Comparison of ENCODE assay signal across 32 cellular contexts in the genomic region with DNA sequence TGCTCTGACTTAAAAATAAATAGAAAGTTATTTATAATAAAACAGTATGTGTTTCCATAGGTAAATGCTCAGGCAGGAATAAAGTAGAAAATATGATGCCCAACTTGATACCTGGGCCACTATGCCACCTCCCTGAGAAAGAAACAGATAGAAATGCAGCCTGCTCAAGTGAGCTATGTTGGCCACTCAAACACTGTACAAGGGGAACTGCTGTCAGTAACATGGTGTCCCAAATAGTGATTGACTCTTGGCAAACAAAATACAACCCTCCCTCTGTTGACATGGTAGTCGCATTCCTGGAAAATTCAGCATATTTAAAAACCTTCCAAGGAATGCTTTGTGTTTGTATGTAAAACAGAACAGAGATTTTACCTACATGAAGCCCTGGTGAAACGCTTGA.
"Had no signal": no experiment of that assay in that cellular context is flagged by ENCODE, and none has a peak within 500 bp of the region (broad histone marks: within the 10 kb centered on the region; RNA-seq: fewer than 3 reads in every experiment).

No MANE protein-coding gene starts in this region.

- H3K27me3 ChIP-seq: adrenal gland, ascending aorta, body of pancreas, brain microvascular endothelial cell, breast epithelium, cardiac muscle cell had no signal

- H3K9me3 ChIP-seq: adrenal gland, ascending aorta, body of pancreas, breast epithelium had no signal

- H3K4me3 ChIP-seq: adrenal gland, ascending aorta, body of pancreas, breast epithelium, cardiac muscle cell had no signal

- DNase-seq: activated effector memory CD4-positive, alpha-beta T cell treated with anti-CD3 and anti-CD28 coated beads, Interleukin-2, amount 50 U/mL, for 16 hours; activated effector memory CD4-positive, alpha-beta T cell treated with Interleukin-2 at 50 U/mL for 16 hours; activated gamma-delta T cell; activated gamma-delta T cell treated with Interleukin-2 at 50 U/mL for 16 hours; activated naive CD4-positive, alpha-beta T cell; activated naive CD4-positive, alpha-beta T cell treated with anti-CD3 and anti-CD28 coated beads for 36 hours; activated naive CD4-positive, alpha-beta T cell treated with anti-CD3 and anti-CD28 coated beads, Interleukin-2, amount 10 ng/mL, durations not matched to agents 7 days and 5 days; activated naive CD4-positive, alpha-beta T cell treated with anti-CD3 and anti-CD28 coated beads, Interleukin-2, amount 50 U/mL, for 16 hours; activated naive CD4-positive, alpha-beta T cell treated with Interleukin-2 at 50 U/mL for 16 hours; activated naive CD8-positive, alpha-beta T cell treated with anti-CD3 and anti-CD28 coated beads for 36 hours; activated naive CD8-positive, alpha-beta T cell treated with anti-CD3 and anti-CD28 coated beads, Interleukin-2, amount 10 ng/mL, durations not matched to agents 7 days and 5 days; activated naive CD8-positive, alpha-beta T cell treated with anti-CD3 and anti-CD28 coated beads, Interleukin-2, amount 50 U/mL, for 24 hours; activated T-cell treated with anti-CD3 and anti-CD28 coated beads for 4 hours; activated T-cell treated with anti-CD3 and anti-CD28 coated beads, Interleukin-2, amount 50 U/mL, for 1 hour; activated T-cell treated with anti-CD3 and anti-CD28 coated beads, Interleukin-2, amount 50 U/mL, for 24 hours; activated T-cell treated with anti-CD3 and anti-CD28 coated beads, Interleukin-2, amount 50 U/mL, for 4 hours; activated T-cell treated with anti-CD3 and anti-CD28 coated beads, Interleukin-2, amount 50 U/mL, for 48 hours; activated T-cell treated with anti-CD3 and anti-CD28 coated beads, Interleukin-2, amount 50 U/mL, for 72 hours; adrenal gland; amniotic stem cell; amygdala; aorta; body of pancreas; brain microvascular endothelial cell; caudate nucleus; central memory CD4-positive, alpha-beta T cell; cerebellar nuclear complex had no signal

- ATAC-seq: activated naive CD4-positive, alpha-beta T cell treated with anti-CD3 and anti-CD28 coated beads, Interleukin-2, amount 50 U/mL, for 72 hours; activated naive CD8-positive, alpha-beta T cell treated with anti-CD3 and anti-CD28 coated beads, Interleukin-2, amount 50 U/mL, for 24 hours; activated T-cell treated with anti-CD3 and anti-CD28 coated beads, Interleukin-2, amount 50 U/mL, for 4 hours; activated T-cell treated with anti-CD3 and anti-CD28 coated beads, Interleukin-2, amount 50 U/mL, for 72 hours; activated T-helper 17 cell treated with anti-CD3 and anti-CD28 coated beads, Interleukin-2, amount 50 U/mL, for 72 hours; body of pancreas had no signal

- H3K4me1 ChIP-seq: adrenal gland, body of pancreas, breast epithelium had no signal

- H3K36me3 ChIP-seq: adrenal gland, ascending aorta, brain microvascular endothelial cell, breast epithelium, cardiac muscle cell had no signal

- H3K27ac ChIP-seq: adrenal gland, ascending aorta, body of pancreas, brain microvascular endothelial cell, breast epithelium, cardiac muscle cell had no signal
